In the genomic region with DNA sequence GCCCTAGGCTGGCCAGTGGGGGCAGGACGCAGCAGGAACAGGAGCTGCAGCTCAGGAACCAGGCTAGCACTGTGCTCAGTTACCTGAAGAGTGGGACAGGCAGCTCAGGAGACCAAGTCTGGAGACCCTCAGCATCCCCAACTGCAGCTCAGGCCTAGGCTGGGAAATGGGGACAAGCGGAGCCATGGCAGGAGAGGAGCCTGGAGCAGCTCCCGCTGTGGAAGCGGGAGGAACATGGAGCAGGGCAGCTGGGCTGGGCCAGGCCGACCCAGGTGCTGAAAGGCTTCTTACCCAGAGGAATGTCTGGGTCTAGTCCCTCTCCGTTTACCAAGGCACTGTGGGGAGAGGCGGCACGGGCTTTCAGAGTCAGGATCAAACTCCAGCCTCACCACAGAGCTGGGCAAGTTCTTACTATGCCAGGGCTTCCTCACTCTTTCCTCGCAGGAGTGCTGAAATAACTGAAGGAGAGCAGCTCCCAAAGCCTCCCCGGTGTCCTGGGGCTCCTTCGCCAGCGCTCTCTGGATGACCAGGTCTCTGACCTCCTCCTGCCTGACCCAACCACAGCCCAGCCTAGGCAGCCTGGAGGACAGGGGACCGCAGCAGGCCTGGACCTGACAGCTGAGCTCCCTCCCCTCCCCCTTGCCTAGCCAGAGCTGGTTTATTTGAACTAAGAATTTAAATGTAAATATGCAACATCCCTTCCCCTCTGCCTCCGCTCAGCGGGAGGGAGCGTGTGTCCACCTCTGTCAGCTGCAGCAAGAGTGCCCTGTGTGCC, we compare ENCODE assay signal across 11 cellular contexts.
DNase-seq lines count a peak whose midpoint lies in the region; ATAC-seq and TF ChIP-seq lines count a peak whose summit lies in the region.
"Had no signal": no experiment of that assay in that cellular context is flagged by ENCODE, and none has a peak within 500 bp of the region (broad histone marks: within the 10 kb centered on the region; RNA-seq: fewer than 3 reads in every experiment).

No MANE protein-coding gene starts in this region.

- H3K9me3 Mint-ChIP-seq in nephron: no peaks in the 10 kb centered on the region
- H3K9me3 Mint-ChIP-seq: activated naive CD8-positive, alpha-beta T cell treated with anti-CD3 and anti-CD28 coated beads for 36 hours had no signal

- H3K9me3 ChIP-seq in T-helper 17 cell (ENCODE audit: control insufficient read depth, low read length, poor library complexity, severe bottlenecking): no peaks in the 10 kb centered on the region
- H3K9me3 ChIP-seq: upper lobe of left lung had no signal

- H3K4me1 Mint-ChIP-seq in nephron (peaks cover 55% of the 10 kb centered on the region), T-helper 17 cell (no peaks in the 10 kb centered on the region)
- H3K4me1 Mint-ChIP-seq: activated naive CD8-positive, alpha-beta T cell treated with anti-CD3 and anti-CD28 coated beads for 36 hours had no signal

- no peaks in the 10 kb centered on the region for H3K36me3 Mint-ChIP-seq in nephron (ENCODE audit: low read depth)
- no peaks in the 10 kb centered on the region for H3K36me3 Mint-ChIP-seq in T-helper 17 cell (ENCODE audit: low read depth)
- H3K36me3 Mint-ChIP-seq: activated naive CD8-positive, alpha-beta T cell treated with anti-CD3 and anti-CD28 coated beads for 36 hours had no signal

- H3K27ac Mint-ChIP-seq in nephron (peak overlapping the region; percentile 3 to 40 (median 19)), T-helper 17 cell (no peak overlapping the region)
- H3K27ac Mint-ChIP-seq: activated naive CD8-positive, alpha-beta T cell treated with anti-CD3 and anti-CD28 coated beads for 36 hours had no signal

- DNase-seq in NCI-H146 treated with DMSO at 0.1 percent for 48 hours (lab: John Stamatoyannopoulos, UW; ENCODE audit: unreplicated experiment) (peak; percentile 89), choroid plexus epithelial cell (ENCODE audit: low read depth) (peak; percentile 61), T-helper 1 cell (no peak), glomerular visceral epithelial cell (ENCODE audit: extremely low spot score) (no peak), T-helper 17 cell (no peak)
- DNase-seq in effector CD8-positive, alpha-beta T cell (lab: John Stamatoyannopoulos, UW): no peak
- DNase-seq: activated naive CD8-positive, alpha-beta T cell treated with anti-CD3 and anti-CD28 coated beads for 36 hours; mammary epithelial cell had no signal

- H3K4me3 Mint-ChIP-seq in nephron (no peak overlapping the region), T-helper 17 cell (no peak overlapping the region)
- H3K4me3 Mint-ChIP-seq: activated naive CD8-positive, alpha-beta T cell treated with anti-CD3 and anti-CD28 coated beads for 36 hours had no signal

- ATAC-seq in T-helper 17 cell: no peak

- TF ChIP-seq CTCF in C4-2B (conservative IDR thresholded peaks at IDR 0.05) (no peak), choroid plexus epithelial cell (conservative IDR thresholded peaks at IDR 0.05; ENCODE audit: low read depth, low read length) (no peak), nephron (IDR thresholded peaks at IDR 0.05; ENCODE audit: unreplicated experiment in 3 of 3) (no peak)

- H3K27me3 Mint-ChIP-seq in nephron (ENCODE audit: low read depth) (peaks cover 18% of the 10 kb centered on the region), T-helper 17 cell (peaks cover 54% of the 10 kb centered on the region)
- H3K27me3 Mint-ChIP-seq: activated naive CD8-positive, alpha-beta T cell treated with anti-CD3 and anti-CD28 coated beads for 36 hours had no signal

- H3K4me3 ChIP-seq in choroid plexus epithelial cell (ENCODE audit: low read depth, low read length): no peak overlapping the region
- H3K4me3 ChIP-seq: upper lobe of left lung had no signal

- peak overlapping the region; percentile 68 for H3K27ac ChIP-seq in C4-2B
- H3K27ac ChIP-seq: upper lobe of left lung had no signal

Comparison
In these comparisons a context has a peak if more than half of its experiments do, and no peak if none do; other contexts are left out.
1. DNase-seq: peak in NCI-H146 treated with DMSO at 0.1 percent for 48 hours (single experiment) and choroid plexus epithelial cell (single experiment); none in T-helper 1 cell (0 of 5), glomerular visceral epithelial cell (single experiment), T-helper 17 cell (0 of 3) and effector CD8-positive, alpha-beta T cell (single experiment).